ENCODE assay signal across 1 cellular context in the genomic region with DNA sequence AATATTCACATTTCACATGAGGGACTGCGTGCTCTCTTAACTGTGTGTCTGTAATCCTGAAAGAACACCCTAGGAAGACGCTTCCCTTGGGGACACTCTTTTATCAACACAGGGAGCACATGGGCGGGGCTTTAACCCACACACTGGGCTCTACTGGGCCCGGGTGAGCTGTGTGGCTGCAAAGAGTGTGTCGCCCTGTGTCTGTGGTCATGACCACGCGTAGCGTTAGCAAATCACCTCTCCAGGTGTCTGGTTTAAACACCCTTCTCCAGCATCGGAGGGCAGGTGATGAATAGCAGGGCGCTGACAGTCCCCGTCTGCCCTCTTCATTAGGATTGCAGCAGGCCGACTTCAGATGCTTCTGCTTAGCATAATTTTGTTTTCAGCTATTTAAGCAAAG.
TF ChIP-seq lines count a peak whose summit lies in the region.

No MANE protein-coding gene starts in this region.

TF ChIP-seq in WTC11, 78 proteins besides CTCF, POLR2A, EP300 and RAD21:
- TF ChIP-seq, protein P1, sequence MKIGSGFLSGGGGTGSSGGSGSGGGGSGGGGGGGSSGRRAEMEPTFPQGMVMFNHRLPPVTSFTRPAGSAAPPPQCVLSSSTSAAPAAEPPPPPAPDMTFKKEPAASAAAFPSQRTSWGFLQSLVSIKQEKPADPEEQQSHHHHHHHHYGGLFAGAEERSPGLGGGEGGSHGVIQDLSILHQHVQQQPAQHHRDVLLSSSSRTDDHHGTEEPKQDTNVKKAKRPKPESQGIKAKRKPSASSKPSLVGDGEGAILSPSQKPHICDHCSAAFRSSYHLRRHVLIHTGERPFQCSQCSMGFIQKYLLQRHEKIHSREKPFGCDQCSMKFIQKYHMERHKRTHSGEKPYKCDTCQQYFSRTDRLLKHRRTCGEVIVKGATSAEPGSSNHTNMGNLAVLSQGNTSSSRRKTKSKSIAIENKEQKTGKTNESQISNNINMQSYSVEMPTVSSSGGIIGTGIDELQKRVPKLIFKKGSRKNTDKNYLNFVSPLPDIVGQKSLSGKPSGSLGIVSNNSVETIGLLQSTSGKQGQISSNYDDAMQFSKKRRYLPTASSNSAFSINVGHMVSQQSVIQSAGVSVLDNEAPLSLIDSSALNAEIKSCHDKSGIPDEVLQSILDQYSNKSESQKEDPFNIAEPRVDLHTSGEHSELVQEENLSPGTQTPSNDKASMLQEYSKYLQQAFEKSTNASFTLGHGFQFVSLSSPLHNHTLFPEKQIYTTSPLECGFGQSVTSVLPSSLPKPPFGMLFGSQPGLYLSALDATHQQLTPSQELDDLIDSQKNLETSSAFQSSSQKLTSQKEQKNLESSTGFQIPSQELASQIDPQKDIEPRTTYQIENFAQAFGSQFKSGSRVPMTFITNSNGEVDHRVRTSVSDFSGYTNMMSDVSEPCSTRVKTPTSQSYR (CRISPR knock-in tag; IDR thresholded peaks at IDR 0.05) = no peak
- TF ChIP-seq CREB1 (CRISPR knock-in tag; IDR thresholded peaks at IDR 0.05) (no peak), CREM (CRISPR knock-in tag; IDR thresholded peaks at IDR 0.05) (no peak)
